Comparison of ENCODE assay signal across 8 cellular contexts in the genomic region with DNA sequence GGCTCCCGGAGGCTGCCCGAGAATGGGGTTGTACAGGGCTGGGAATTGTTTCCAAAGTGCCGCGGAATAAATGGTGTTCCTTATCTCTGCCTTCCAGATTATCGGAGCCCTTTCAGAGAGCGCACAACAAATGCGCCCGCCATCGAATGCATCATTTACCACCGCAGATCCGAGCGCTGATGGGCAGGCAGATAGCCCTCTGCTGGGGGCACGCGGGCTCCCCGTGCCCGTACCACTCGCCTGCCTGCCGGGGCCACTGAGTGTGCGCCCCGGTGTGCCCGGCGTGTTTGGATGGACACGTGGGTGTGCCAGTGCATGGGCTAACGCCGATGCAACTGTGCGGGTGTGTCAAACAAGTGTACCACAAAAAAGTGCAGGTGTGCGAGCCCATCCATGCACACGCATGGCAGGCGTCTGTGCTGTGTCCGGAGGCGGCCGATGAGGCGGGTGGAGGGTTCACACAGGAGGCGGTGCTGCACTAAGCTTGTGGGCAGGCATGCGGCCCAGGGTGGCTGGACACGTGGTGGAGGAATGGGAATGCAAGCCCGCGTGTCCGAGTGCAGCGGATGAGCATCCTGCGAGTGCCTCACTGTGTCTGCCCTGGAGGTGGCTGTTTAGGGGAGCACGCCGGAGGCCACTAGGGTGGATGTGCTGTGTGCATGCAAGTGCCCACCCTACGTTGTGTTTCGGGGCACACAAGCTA. TPM values are rescaled to one million over a fixed set of nuclear protein-coding genes. Genes with fewer than 3 reads are reported as not detected.
DNase-seq lines count a peak whose midpoint lies in the region; ATAC-seq and TF ChIP-seq lines count a peak whose summit lies in the region.

No MANE protein-coding gene starts in this region.

- TF ChIP-seq CTCF in suprapubic skin (IDR thresholded peaks at IDR 0.05) = no peak

- H3K9me3 ChIP-seq in suprapubic skin = no peaks in the 10 kb centered on the region

- ATAC-seq in GM19452 (IDR thresholded peaks at IDR 0.05; ENCODE audit: unreplicated experiment) (no peak), GM18861 (IDR thresholded peaks at IDR 0.05; ENCODE audit: unreplicated experiment) (no peak)

- WGBS in suprapubic skin = 29% methylated on average over 36 of the region's 45 CpGs

- DNase-seq in T-helper 1 cell = no peak
- DNase-seq in activated T-helper 2 cell treated with anti-CD3 and anti-CD28 coated beads, Interferon-gamma antibody, Interleukin-2, Interleukin-4, amounts not matched to agents 10 μg/mL and 5 μg/mL and 100 μg/mL, durations not matched to agents 14 hours and 24 hours and 36 hours (ENCODE audit: low spot score) = no peak
- peak; percentile 72 for DNase-seq in islet precursor cell
- DNase-seq in suprapubic skin (ENCODE audit: low spot score in 2 of 2) = peak; percentile 46 to 65
- no peak for DNase-seq in NCI-H1105 treated with DMSO at 0.1 percent for 48 hours (lab: John Stamatoyannopoulos, UW)

- H3K36me3 Mint-ChIP-seq in T-helper 1 cell treated with Interleukin-12 subunit alpha and Interleukin-12 subunit beta and Interleukin-4 antibody, amounts not matched to agents 30 μg/mL and 1 μg/mL, for 36 hours (ENCODE audit: low read depth) = no peaks in the 10 kb centered on the region
- H3K36me3 Mint-ChIP-seq in activated T-helper 2 cell treated with anti-CD3 and anti-CD28 coated beads, Interferon-gamma antibody, Interleukin-2, Interleukin-4, amounts not matched to agents 10 μg/mL and 5 μg/mL and 100 μg/mL, durations not matched to agents 14 hours and 24 hours and 36 hours (ENCODE audit: low read depth) = no peaks in the 10 kb centered on the region

- peak overlapping the region; percentile 57 for H3K4me3 ChIP-seq in suprapubic skin

- no peaks in the 10 kb centered on the region for H3K36me3 ChIP-seq in suprapubic skin

- peaks cover 7% of the 10 kb centered on the region for H3K4me1 Mint-ChIP-seq in T-helper 1 cell treated with Interleukin-12 subunit alpha and Interleukin-12 subunit beta and Interleukin-4 antibody, amounts not matched to agents 30 μg/mL and 1 μg/mL, for 36 hours (ENCODE audit: low read depth)
- peaks cover 8% of the 10 kb centered on the region for H3K4me1 Mint-ChIP-seq in activated T-helper 2 cell treated with anti-CD3 and anti-CD28 coated beads, Interferon-gamma antibody, Interleukin-2, Interleukin-4, amounts not matched to agents 10 μg/mL and 5 μg/mL and 100 μg/mL, durations not matched to agents 14 hours and 24 hours and 36 hours (ENCODE audit: low read depth)

- TF ChIP-seq POLR2A in suprapubic skin (IDR thresholded peaks at IDR 0.05) = no peak

- H3K4me3 Mint-ChIP-seq in T-helper 1 cell treated with Interleukin-12 subunit alpha and Interleukin-12 subunit beta and Interleukin-4 antibody, amounts not matched to agents 30 μg/mL and 1 μg/mL, for 36 hours = peak overlapping the region; percentile 57
- H3K4me3 Mint-ChIP-seq in activated T-helper 2 cell treated with anti-CD3 and anti-CD28 coated beads, Interferon-gamma antibody, Interleukin-2, Interleukin-4, amounts not matched to agents 10 μg/mL and 5 μg/mL and 100 μg/mL, durations not matched to agents 14 hours and 24 hours and 36 hours (ENCODE audit: low read depth) = peak overlapping the region; percentile 71

- no peak overlapping the region for H3K27ac Mint-ChIP-seq in T-helper 1 cell treated with Interleukin-12 subunit alpha and Interleukin-12 subunit beta and Interleukin-4 antibody, amounts not matched to agents 30 μg/mL and 1 μg/mL, for 36 hours
- H3K27ac Mint-ChIP-seq in activated T-helper 2 cell treated with anti-CD3 and anti-CD28 coated beads, Interferon-gamma antibody, Interleukin-2, Interleukin-4, amounts not matched to agents 10 μg/mL and 5 μg/mL and 100 μg/mL, durations not matched to agents 14 hours and 24 hours and 36 hours = no peak overlapping the region

- TF ChIP-seq EP300 in suprapubic skin (IDR thresholded peaks at IDR 0.05) = no peak

- H3K27me3 ChIP-seq in suprapubic skin = peaks cover 96% of the 10 kb centered on the region

- H3K27ac ChIP-seq in suprapubic skin = no peak overlapping the region

- peaks cover 31% of the 10 kb centered on the region for H3K4me1 ChIP-seq in suprapubic skin

- H3K27me3 Mint-ChIP-seq in T-helper 1 cell treated with Interleukin-12 subunit alpha and Interleukin-12 subunit beta and Interleukin-4 antibody, amounts not matched to agents 30 μg/mL and 1 μg/mL, for 36 hours (ENCODE audit: low read depth) = peaks cover 74% of the 10 kb centered on the region
- H3K27me3 Mint-ChIP-seq in activated T-helper 2 cell treated with anti-CD3 and anti-CD28 coated beads, Interferon-gamma antibody, Interleukin-2, Interleukin-4, amounts not matched to agents 10 μg/mL and 5 μg/mL and 100 μg/mL, durations not matched to agents 14 hours and 24 hours and 36 hours (ENCODE audit: low read depth) = peaks cover 61% of the 10 kb centered on the region

- intact Hi-C loops in activated T-helper 2 cell treated with anti-CD3 and anti-CD28 coated beads, Interferon-gamma antibody, Interleukin-2, Interleukin-4, amounts not matched to agents 10 μg/mL and 5 μg/mL and 100 μg/mL, durations not matched to agents 14 hours and 24 hours and 36 hours (cut with micrococcal nuclease) = loop anchor here (1.0 to 10.0 kb wide), 2 partner anchors 70 to 108 kb away; no protein-coding TSS in a partner anchor

- no peaks in the 10 kb centered on the region for H3K9me3 Mint-ChIP-seq in T-helper 1 cell treated with Interleukin-12 subunit alpha and Interleukin-12 subunit beta and Interleukin-4 antibody, amounts not matched to agents 30 μg/mL and 1 μg/mL, for 36 hours
- no peaks in the 10 kb centered on the region for H3K9me3 Mint-ChIP-seq in activated T-helper 2 cell treated with anti-CD3 and anti-CD28 coated beads, Interferon-gamma antibody, Interleukin-2, Interleukin-4, amounts not matched to agents 10 μg/mL and 5 μg/mL and 100 μg/mL, durations not matched to agents 14 hours and 24 hours and 36 hours

RNA-seq across cellular contexts. Expression of a gene that starts 3.8 kb away (rescaled TPM):
- total RNA-seq in activated T-helper 2 cell treated with anti-CD3 and anti-CD28 coated beads, Interferon-gamma antibody, Interleukin-2, Interleukin-4, amounts not matched to agents 10 μg/mL and 5 μg/mL and 100 μg/mL, durations not matched to agents 14 hours and 24 hours and 36 hours = 0.09 and 0.28 TPM in 2 replicates
- total RNA-seq in suprapubic skin = 10 to 100 TPM in 1 of 4 donors, 1 to 10 TPM in 3; 2.4 to 10.3 (median 5.4) TPM

RNA-seq across cellular contexts. Expression of a gene that starts 30.1 kb away (rescaled TPM):
- not detected in 2 replicates for total RNA-seq in activated T-helper 2 cell treated with anti-CD3 and anti-CD28 coated beads, Interferon-gamma antibody, Interleukin-2, Interleukin-4, amounts not matched to agents 10 μg/mL and 5 μg/mL and 100 μg/mL, durations not matched to agents 14 hours and 24 hours and 36 hours
- not detected for total RNA-seq in suprapubic skin

Comparison
In these comparisons a context has a peak if more than half of its experiments do, and no peak if none do; other contexts are left out.
1. DNase-seq: peak in islet precursor cell (single experiment) and suprapubic skin (2 of 2); none in T-helper 1 cell (0 of 5), activated T-helper 2 cell treated with anti-CD3 and anti-CD28 coated beads, Interferon-gamma antibody, Interleukin-2, Interleukin-4, amounts not matched to agents 10 μg/mL and 5 μg/mL and 100 μg/mL, durations not matched to agents 14 hours and 24 hours and 36 hours (single experiment) and NCI-H1105 treated with DMSO at 0.1 percent for 48 hours (single experiment).